19 cellular contexts compared by ENCODE assay signal in genomic region chr18:78543201-78543725, GRCh38.
DNase-seq lines count a peak whose midpoint lies in the region; ATAC-seq and TF ChIP-seq lines count a peak whose summit lies in the region.
"Had no signal": no experiment of that assay in that cellular context is flagged by ENCODE, and none has a peak within 500 bp of the region (broad histone marks: within the 10 kb centered on the region; RNA-seq: fewer than 3 reads in every experiment).

No MANE protein-coding gene starts in this region.

- no peak overlapping the region for H3K4me3 Mint-ChIP-seq in osteocyte (ENCODE audit: unreplicated experiment)
- H3K4me3 Mint-ChIP-seq: B cell; CD4-positive, CD25-positive, alpha-beta regulatory T cell; CD8-positive, alpha-beta memory T cell had no signal

- H3K9me3 ChIP-seq in right atrium auricular region, result no peaks in the 10 kb centered on the region
- H3K9me3 ChIP-seq: HAP-1 had no signal

- H3K36me3 ChIP-seq in right atrium auricular region, result no peaks in the 10 kb centered on the region
- H3K36me3 ChIP-seq: HAP-1 had no signal

- ATAC-seq in Right ventricle myocardium inferior (no peak), HG02759 (IDR thresholded peaks at IDR 0.05; ENCODE audit: unreplicated experiment) (no peak)
- ATAC-seq: GM12878 had no signal

- H3K27me3 ChIP-seq in right atrium auricular region, result no peaks in the 10 kb centered on the region

- no peaks in the 10 kb centered on the region for H3K27me3 Mint-ChIP-seq in osteocyte (ENCODE audit: unreplicated experiment)
- H3K27me3 Mint-ChIP-seq: B cell; CD4-positive, CD25-positive, alpha-beta regulatory T cell had no signal

- intact Hi-C loops in Right ventricle myocardium inferior (cut with DNase I), result loop anchor here (10.0 kb wide), 2 partner anchors 62 to 622 kb away; no protein-coding TSS in a partner anchor

- POLR2A ChIA-PET in RWPE1 (lab: Yijun Ruan, JAX; ENCODE audit: low non-redundant PET), result no interaction called here

- peaks cover 45% of the 10 kb centered on the region for H3K9me3 Mint-ChIP-seq in osteocyte (ENCODE audit: unreplicated experiment)

- no peak for TF ChIP-seq CTCF in right atrium auricular region (IDR thresholded peaks at IDR 0.05)
- no peak for TF ChIP-seq CTCF in RWPE1 (conservative IDR thresholded peaks at IDR 0.05; ENCODE audit: low read depth)
- TF ChIP-seq CTCF in osteocyte (IDR thresholded peaks at IDR 0.05), result no peak

- no peaks in the 10 kb centered on the region for H3K36me3 Mint-ChIP-seq in osteocyte (ENCODE audit: unreplicated experiment)
- H3K36me3 Mint-ChIP-seq: CD4-positive, CD25-positive, alpha-beta regulatory T cell; CD8-positive, alpha-beta memory T cell had no signal

- H3K27ac Mint-ChIP-seq in osteocyte (ENCODE audit: unreplicated experiment), result no peak overlapping the region
- H3K27ac Mint-ChIP-seq: B cell; CD8-positive, alpha-beta memory T cell had no signal

- no peaks in the 10 kb centered on the region for H3K4me1 Mint-ChIP-seq in osteocyte (ENCODE audit: unreplicated experiment)
- H3K4me1 Mint-ChIP-seq: B cell; CD4-positive, CD25-positive, alpha-beta regulatory T cell had no signal

- no peak overlapping the region for H3K4me3 ChIP-seq in right atrium auricular region
- H3K4me3 ChIP-seq: GM12878, GM23248, HAP-1 had no signal

- H3K4me1 ChIP-seq in right atrium auricular region, result no peaks in the 10 kb centered on the region
- H3K4me1 ChIP-seq: HAP-1 had no signal

- CTCF ChIA-PET in RWPE1 (lab: Yijun Ruan, JAX), result no interaction called here

- H3K27ac ChIP-seq in right atrium auricular region (no peak overlapping the region), RWPE1 (peak overlapping the region; percentile 75)
- H3K27ac ChIP-seq: GM23248 had no signal

- DNase-seq in right atrium auricular region (ENCODE audit: low spot score) (peak; percentile 7), Right ventricle myocardium inferior (ENCODE audit: missing footprints) (no peak), RWPE1 (ENCODE audit: low spot score) (no peak), osteocyte (ENCODE audit: extremely low spot score, unreplicated experiment) (peak; percentile 51), ureter (ENCODE audit: low spot score) (peak; percentile 27)
- DNase-seq in stimulated activated CD4-positive, alpha-beta T cell treated with anti-CD3 and anti-CD28 coated beads, Interleukin-4, amount 100 ng/mL, for 24 hours, result no peak
- DNase-seq: CD4-positive, CD25-positive, alpha-beta regulatory T cell; CD8-positive, alpha-beta memory T cell; COR-L47; DMS 273 treated with DMSO at 0.1 percent for 48 hours; DMS53; DND-41; EL; GM23248; IMR-90 had no signal

Comparison
In these comparisons a context has a peak if more than half of its experiments do, and no peak if none do; other contexts are left out.
1. DNase-seq: peak in right atrium auricular region (single experiment), osteocyte (single experiment) and ureter (single experiment); none in Right ventricle myocardium inferior (single experiment), RWPE1 (single experiment) and stimulated activated CD4-positive, alpha-beta T cell treated with anti-CD3 and anti-CD28 coated beads, Interleukin-4, amount 100 ng/mL, for 24 hours (single experiment).